ENCODE assay signal across 7 cellular contexts in the genomic region with DNA sequence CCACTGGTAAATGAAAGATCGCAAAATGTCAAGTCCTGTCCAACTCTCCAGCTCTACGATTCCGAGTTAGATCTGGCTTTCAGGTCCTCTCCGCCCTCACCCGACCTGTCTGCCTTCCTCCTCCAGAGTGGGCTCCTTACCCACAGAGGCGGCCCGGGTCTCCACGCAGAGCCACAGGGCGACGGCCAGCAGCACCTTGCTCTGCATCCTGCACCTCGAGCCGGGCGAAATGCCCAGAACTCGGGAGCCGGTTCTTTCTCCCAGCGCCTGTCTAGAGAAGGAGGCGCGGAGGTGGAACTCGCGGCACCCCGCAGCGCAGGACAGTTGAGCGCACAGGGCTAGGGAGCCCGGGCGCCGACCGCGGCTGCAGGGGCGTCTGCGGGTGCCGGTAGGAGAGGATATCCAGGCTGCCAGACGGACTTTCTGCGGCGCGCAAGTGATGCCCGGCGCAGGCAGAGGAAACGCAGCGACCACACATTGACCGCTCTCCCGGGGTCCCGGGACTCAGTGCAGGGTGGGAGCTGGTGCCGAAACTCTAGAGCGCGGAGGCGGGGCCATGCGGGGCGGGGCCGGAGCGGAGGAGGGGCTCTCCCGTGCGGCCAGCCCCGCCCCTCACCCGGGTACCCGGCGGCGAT. TPM values are rescaled to one million over a fixed set of nuclear protein-coding genes. Genes with fewer than 3 reads are reported as not detected.
DNase-seq lines count a peak whose midpoint lies in the region; ATAC-seq and TF ChIP-seq lines count a peak whose summit lies in the region.

KDR (minus strand) TSS at position 509 of the 635 bp plus-strand sequence; CDS start at position 207, 302 bp downstream.

- POLR2A ChIA-PET in naive thymus-derived CD4-positive, alpha-beta T cell (lab: Charles Lee) = no interaction called here

- peak; percentile 38 for ATAC-seq in body of pancreas
- peak; percentile 12 for ATAC-seq in stimulated activated memory B cell treated with anti-CD40 and anti-IgM and Interleukin-4, amounts not matched to agents 10 μg/mL and 1 μg/mL and 100 μg/mL, for 72 hours
- no peak for ATAC-seq in naive thymus-derived CD4-positive, alpha-beta T cell
- no peak for ATAC-seq in HG03520 (IDR thresholded peaks at IDR 0.05; ENCODE audit: unreplicated experiment)

- H3K27me3 ChIP-seq in body of pancreas = peaks cover 0 to 10% of the 10 kb centered on the region in 2 donors
- H3K27me3 ChIP-seq in naive thymus-derived CD4-positive, alpha-beta T cell (ENCODE audit: control insufficient read depth in 2 of 2, insufficient read depth in 2 of 2, low read length in 2 of 2) = peaks cover 0 to 4% of the 10 kb centered on the region in 2 donors

- H3K36me3 ChIP-seq in body of pancreas (replicated peaks in 1 of 2; ENCODE audit: insufficient read depth in 1 of 2, low read depth in 2 of 2) = no peaks in the 10 kb centered on the region
- no peaks in the 10 kb centered on the region for H3K36me3 ChIP-seq in naive thymus-derived CD4-positive, alpha-beta T cell (ENCODE audit: control insufficient read depth in 2 of 3, insufficient read depth in 3 of 3, low read length in 3 of 3)

- peaks cover 10% of the 10 kb centered on the region for H3K4me1 ChIP-seq in body of pancreas
- no peaks in the 10 kb centered on the region for H3K4me1 ChIP-seq in naive thymus-derived CD4-positive, alpha-beta T cell (ENCODE audit: control insufficient read depth in 2 of 2, insufficient read depth in 2 of 2, low read length in 2 of 2)

- WGBS in body of pancreas, 2 donors = 1% methylated on average over 47 of the region's 57 CpGs; no CpG with 5 or more reads in 1 of the 2 donors

- no peak for TF ChIP-seq CTCF in LNCaP clone FGC (IDR thresholded peaks at IDR 0.05; ENCODE audit: control insufficient read depth, extremely low read depth, insufficient read depth)
- TF ChIP-seq CTCF in body of pancreas (IDR thresholded peaks at IDR 0.05) = no peak

- no peaks in the 10 kb centered on the region for H3K9me3 ChIP-seq in body of pancreas
- H3K9me3 ChIP-seq in naive thymus-derived CD4-positive, alpha-beta T cell (ENCODE audit: control insufficient read depth in 2 of 3, low read length in 3 of 3) = no peaks in the 10 kb centered on the region

- peaks cover 37% of the 10 kb centered on the region for H3K27me3 Mint-ChIP-seq in stimulated activated memory B cell treated with anti-CD40 and anti-IgM and Interleukin-4, amounts not matched to agents 10 μg/mL and 1 μg/mL and 100 μg/mL, for 72 hours
- H3K27me3 Mint-ChIP-seq in naive thymus-derived CD4-positive, alpha-beta T cell = peaks cover 50 to 72% (median 57%) of the 10 kb centered on the region in 5 donors

- H3K27ac ChIP-seq in body of pancreas = peak within 1 kb of the TSS in 1 of 4 donors; percentile 40
- H3K27ac ChIP-seq in naive thymus-derived CD4-positive, alpha-beta T cell (ENCODE audit: low read depth, low read length) = no peak within 1 kb of the TSS

- H3K4me3 ChIP-seq in LNCaP clone FGC (ENCODE audit: low read depth, low read length) (peak within 1 kb of the TSS; percentile 20; the same call in 1 of the 2 replicates), body of pancreas (no peak within 1 kb of the TSS)
- H3K4me3 ChIP-seq in naive thymus-derived CD4-positive, alpha-beta T cell (ENCODE audit: low read length) = no peak within 1 kb of the TSS

- CTCF ChIA-PET in naive thymus-derived CD4-positive, alpha-beta T cell (lab: Charles Lee) = no interaction called here

- in situ Hi-C loops in ACHN (cut with HindIII; ENCODE audit: low pct_ligation_motif_present, low pct_unique_long_range_greater_than_20kb, low sequenced_read_pairs) = no loop called here

- peak; percentile 26 for DNase-seq in LNCaP clone FGC (ENCODE audit: low read depth)
- peak in 2 of 4 donors; percentile 5 to 15 for DNase-seq in body of pancreas
- peak; percentile 90 for DNase-seq in iPS-NIHi11 (ENCODE audit: low spot score)
- no peak for DNase-seq in naive thymus-derived CD4-positive, alpha-beta T cell
- no peak for DNase-seq in ACHN

- H3K27ac Mint-ChIP-seq in stimulated activated memory B cell treated with anti-CD40 and anti-IgM and Interleukin-4, amounts not matched to agents 10 μg/mL and 1 μg/mL and 100 μg/mL, for 72 hours = no peak within 1 kb of the TSS
- no peak within 1 kb of the TSS for H3K27ac Mint-ChIP-seq in naive thymus-derived CD4-positive, alpha-beta T cell

- no peaks in the 10 kb centered on the region for H3K9me3 Mint-ChIP-seq in stimulated activated memory B cell treated with anti-CD40 and anti-IgM and Interleukin-4, amounts not matched to agents 10 μg/mL and 1 μg/mL and 100 μg/mL, for 72 hours
- H3K9me3 Mint-ChIP-seq in naive thymus-derived CD4-positive, alpha-beta T cell = peaks cover 0 to 14% (median 4%) of the 10 kb centered on the region in 11 donors

- no peaks in the 10 kb centered on the region for H3K4me1 Mint-ChIP-seq in stimulated activated memory B cell treated with anti-CD40 and anti-IgM and Interleukin-4, amounts not matched to agents 10 μg/mL and 1 μg/mL and 100 μg/mL, for 72 hours
- peaks cover 0 to 15% (median 11%) of the 10 kb centered on the region in 7 donors for H3K4me1 Mint-ChIP-seq in naive thymus-derived CD4-positive, alpha-beta T cell

- peak within 1 kb of the TSS; percentile 3 for H3K4me3 Mint-ChIP-seq in stimulated activated memory B cell treated with anti-CD40 and anti-IgM and Interleukin-4, amounts not matched to agents 10 μg/mL and 1 μg/mL and 100 μg/mL, for 72 hours
- peak within 1 kb of the TSS in 5 of 10 donors; percentile 10 to 60 (median 18) for H3K4me3 Mint-ChIP-seq in naive thymus-derived CD4-positive, alpha-beta T cell

- H3K36me3 Mint-ChIP-seq in stimulated activated memory B cell treated with anti-CD40 and anti-IgM and Interleukin-4, amounts not matched to agents 10 μg/mL and 1 μg/mL and 100 μg/mL, for 72 hours = no peaks in the 10 kb centered on the region
- peaks cover 0 to 2% (median 0%) of the 10 kb centered on the region in 5 donors for H3K36me3 Mint-ChIP-seq in naive thymus-derived CD4-positive, alpha-beta T cell

- TF ChIP-seq POLR2A in body of pancreas (IDR thresholded peaks at IDR 0.05) = peak in 2 of 3 donors; percentile 33 to 48

- intact Hi-C loops in body of pancreas (cut with DNase I) = no loop called here
- intact Hi-C loops in naive thymus-derived CD4-positive, alpha-beta T cell (cut with micrococcal nuclease) = no loop called here

RNA-seq across cellular contexts. Expression of gene KDR, which starts in this region (rescaled TPM):
- total RNA-seq in body of pancreas = 10 to 100 TPM; 12.9 to 14.5 TPM
- not detected for total RNA-seq in naive thymus-derived CD4-positive, alpha-beta T cell
- polyA plus RNA-seq in naive thymus-derived CD4-positive, alpha-beta T cell = not detected

Comparison
In these comparisons a context has a peak if more than half of its experiments do, and no peak if none do; other contexts are left out.
1. RNA of gene KDR (total RNA-seq): 12.9 to 14.5 TPM in body of pancreas; not detected in naive thymus-derived CD4-positive, alpha-beta T cell; every median in the first group is over 10 times any median in the second.
2. DNase-seq: peak in LNCaP clone FGC (single experiment) and iPS-NIHi11 (single experiment); none in naive thymus-derived CD4-positive, alpha-beta T cell (0 of 9) and ACHN (single experiment).
3. ATAC-seq: peak in body of pancreas (single experiment) and stimulated activated memory B cell treated with anti-CD40 and anti-IgM and Interleukin-4, amounts not matched to agents 10 μg/mL and 1 μg/mL and 100 μg/mL, for 72 hours (single experiment); none in naive thymus-derived CD4-positive, alpha-beta T cell (single experiment) and HG03520 (single experiment).